In the genomic region with DNA sequence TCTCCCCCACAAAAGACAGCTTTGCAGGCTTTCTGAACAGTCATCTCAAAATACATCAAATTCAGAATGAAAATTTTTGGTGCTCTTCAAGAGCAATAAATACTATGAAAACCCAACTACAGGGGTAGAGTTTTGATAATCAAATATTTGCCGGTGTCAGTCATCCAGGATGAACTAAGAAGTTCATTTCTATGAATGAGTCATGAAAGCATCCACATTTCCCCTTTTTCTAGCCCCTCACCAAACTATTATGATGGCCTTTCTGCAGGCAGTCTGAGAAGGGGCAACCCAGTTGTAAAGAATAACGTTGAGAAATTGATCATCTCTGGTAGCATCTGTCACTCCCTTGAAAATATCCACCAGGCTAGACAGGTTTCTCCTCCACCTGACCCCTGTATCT, we compare ENCODE assay signal across 30 cellular contexts. TPM values are rescaled to one million over a fixed set of nuclear protein-coding genes. Genes with fewer than 3 reads are reported as not detected.
A peak's percentile ranks its signal among the peaks of the same experiment; 100 is the strongest.
DNase-seq lines count a peak whose midpoint lies in the region; ATAC-seq and TF ChIP-seq lines count a peak whose summit lies in the region.
"Had no signal": no experiment of that assay in that cellular context is flagged by ENCODE, and none has a peak within 500 bp of the region (broad histone marks: within the 10 kb centered on the region; RNA-seq: fewer than 3 reads in every experiment).

No MANE protein-coding gene starts in this region.

- H3K27me3 Mint-ChIP-seq in activated naive CD4-positive, alpha-beta T cell treated with anti-CD3 and anti-CD28 coated beads, Interleukin-2, amount 50 U/mL, for 24 hours = no peaks in the 10 kb centered on the region
- H3K27me3 Mint-ChIP-seq in effector memory CD8-positive, alpha-beta T cell = no peaks in the 10 kb centered on the region
- H3K27me3 Mint-ChIP-seq in stimulated activated naive B cell treated with anti-CD40 and anti-IgM and Interleukin-4, amounts not matched to agents 10 μg/mL and 1 μg/mL and 100 μg/mL, for 72 hours = no peaks in the 10 kb centered on the region
- H3K27me3 Mint-ChIP-seq: central memory CD8-positive, alpha-beta T cell had no signal

- H3K4me1 ChIP-seq in mammary epithelial cell (ENCODE audit: insufficient read depth, low read length) = peaks cover 17% of the 10 kb centered on the region
- H3K4me1 ChIP-seq: uterus had no signal

- H3K27ac Mint-ChIP-seq in activated naive CD4-positive, alpha-beta T cell treated with anti-CD3 and anti-CD28 coated beads, Interleukin-2, amount 50 U/mL, for 24 hours = peak overlapping the region; percentile 85
- H3K27ac Mint-ChIP-seq in effector memory CD8-positive, alpha-beta T cell = peak overlapping the region; percentile 49 to 62
- H3K27ac Mint-ChIP-seq in stimulated activated naive B cell treated with anti-CD40 and anti-IgM and Interleukin-4, amounts not matched to agents 10 μg/mL and 1 μg/mL and 100 μg/mL, for 72 hours = peak overlapping the region; percentile 62
- H3K27ac Mint-ChIP-seq: WTC11 had no signal

- H3K27ac ChIP-seq in mammary epithelial cell (ENCODE audit: insufficient read depth, low read depth, low read length) = no peak overlapping the region
- H3K27ac ChIP-seq: BLaER1, dorsolateral prefrontal cortex, skin epidermis, uterus had no signal

- ATAC-seq in effector memory CD8-positive, alpha-beta T cell (replicated peaks) = no peak
- peak; percentile 8 to 13 for ATAC-seq in stimulated activated naive B cell treated with anti-CD40 and anti-IgM and Interleukin-4, amounts not matched to agents 10 μg/mL and 1 μg/mL and 100 μg/mL, for 72 hours (replicated peaks)
- ATAC-seq: activated naive CD4-positive, alpha-beta T cell treated with anti-CD3 and anti-CD28 coated beads, Interleukin-2, amount 50 U/mL, for 72 hours; WTC11 had no signal

- CTCF ChIA-PET in mammary epithelial cell (lab: Charles Lee; ENCODE audit: low non-redundant PET) = no interaction called here

- H3K79me2 ChIP-seq in mammary epithelial cell (ENCODE audit: insufficient read depth, low read length) = peaks cover 25% of the 10 kb centered on the region

- no peak overlapping the region for H3K4me3 Mint-ChIP-seq in activated naive CD4-positive, alpha-beta T cell treated with anti-CD3 and anti-CD28 coated beads, Interleukin-2, amount 50 U/mL, for 24 hours
- no peak overlapping the region for H3K4me3 Mint-ChIP-seq in effector memory CD8-positive, alpha-beta T cell
- H3K4me3 Mint-ChIP-seq in stimulated activated naive B cell treated with anti-CD40 and anti-IgM and Interleukin-4, amounts not matched to agents 10 μg/mL and 1 μg/mL and 100 μg/mL, for 72 hours = no peak overlapping the region
- H3K4me3 Mint-ChIP-seq: central memory CD8-positive, alpha-beta T cell; WTC11 had no signal

- no peaks in the 10 kb centered on the region for H3K9me3 Mint-ChIP-seq in activated naive CD4-positive, alpha-beta T cell treated with anti-CD3 and anti-CD28 coated beads, Interleukin-2, amount 50 U/mL, for 24 hours
- H3K9me3 Mint-ChIP-seq in effector memory CD8-positive, alpha-beta T cell = no peaks in the 10 kb centered on the region
- no peaks in the 10 kb centered on the region for H3K9me3 Mint-ChIP-seq in stimulated activated naive B cell treated with anti-CD40 and anti-IgM and Interleukin-4, amounts not matched to agents 10 μg/mL and 1 μg/mL and 100 μg/mL, for 72 hours
- H3K9me3 Mint-ChIP-seq: activated naive CD4-positive, alpha-beta T cell treated with anti-CD3 and anti-CD28 coated beads, Interleukin-2, amount 50 U/mL, for 72 hours; central memory CD8-positive, alpha-beta T cell had no signal

- no peaks in the 10 kb centered on the region for H3K36me3 ChIP-seq in mammary epithelial cell (ENCODE audit: insufficient read depth, low read length)
- H3K36me3 ChIP-seq: uterus had no signal

- no peak for TF ChIP-seq CTCF in NB4 (IDR thresholded peaks at IDR 0.05; ENCODE audit: low read depth, low read length)
- TF ChIP-seq CTCF in mammary epithelial cell (conservative IDR thresholded peaks at IDR 0.05 in 1 of 2, IDR thresholded peaks at IDR 0.05 in 1 of 2; ENCODE audit: extremely low read depth in 1 of 2, insufficient read depth in 1 of 2, low read depth in 1 of 2, low read length in 2 of 2) = no peak

- WGBS in mammary epithelial cell (ENCODE audit: low coverage, missing lambda C conversion rate) = 55% methylated on average over 2 of the region's 2 CpGs

- intact Hi-C loops in mammary epithelial cell (cut with micrococcal nuclease) = no loop called here

- no peaks in the 10 kb centered on the region for H4K20me1 ChIP-seq in mammary epithelial cell (ENCODE audit: insufficient read depth, low read length)

- no peaks in the 10 kb centered on the region for H3K27me3 ChIP-seq in mammary epithelial cell (ENCODE audit: insufficient read depth, low read length)
- H3K27me3 ChIP-seq: BLaER1, dorsolateral prefrontal cortex, uterus had no signal

- no peak overlapping the region for H3K9ac ChIP-seq in mammary epithelial cell (ENCODE audit: insufficient read depth, low read length)
- H3K9ac ChIP-seq: BLaER1 had no signal

- dilution Hi-C loops in mammary epithelial cell (cut with HindIII; ENCODE audit: low sequenced_read_pairs) = no loop called here

- H3K4me2 ChIP-seq in mammary epithelial cell (ENCODE audit: insufficient read depth, low read depth, low read length) = no peak overlapping the region
- H3K4me2 ChIP-seq: BLaER1 had no signal

- no peaks in the 10 kb centered on the region for H3K36me3 Mint-ChIP-seq in activated naive CD4-positive, alpha-beta T cell treated with anti-CD3 and anti-CD28 coated beads, Interleukin-2, amount 50 U/mL, for 24 hours
- H3K36me3 Mint-ChIP-seq in effector memory CD8-positive, alpha-beta T cell (ENCODE audit: insufficient read depth) = peaks cover 3% of the 10 kb centered on the region
- peaks cover 0 to 10% of the 10 kb centered on the region in 2 donors for H3K36me3 Mint-ChIP-seq in stimulated activated naive B cell treated with anti-CD40 and anti-IgM and Interleukin-4, amounts not matched to agents 10 μg/mL and 1 μg/mL and 100 μg/mL, for 72 hours

- no peak for DNase-seq in activated naive CD4-positive, alpha-beta T cell treated with Interleukin-2 at 50 U/mL for 16 hours
- DNase-seq in NB4 (ENCODE audit: low read depth) (peak; percentile 36), 8988T (no peak), cerebellar nuclear complex (lab: John Stamatoyannopoulos, UW) (no peak), mammary epithelial cell (no peak)
- DNase-seq in effector memory CD8-positive, alpha-beta T cell = no peak
- DNase-seq in stimulated activated naive B cell treated with anti-CD40 and anti-IgM and Interleukin-4, amounts not matched to agents 10 μg/mL and 1 μg/mL and 100 μg/mL, for 72 hours = no peak
- DNase-seq: ACHN; activated CD4-positive, alpha-beta T cell treated with anti-CD3 and anti-CD28 coated beads, Interleukin-2, amount 50 U/mL, for 48 hours; activated T-cell treated with anti-CD3 and anti-CD28 coated beads for 4 hours; dorsolateral prefrontal cortex; EL; GOT3; kidney glomerular epithelial cell; NCI-H1105; NCI-H2029; NCI-H226; NCI-H774; T1000; uterus had no signal

- no peaks in the 10 kb centered on the region for H3K9me3 ChIP-seq in mammary epithelial cell (replicated peaks; ENCODE audit: insufficient read depth, low read length)
- H3K9me3 ChIP-seq: BLaER1, uterus had no signal

- H2AFZ ChIP-seq in mammary epithelial cell (ENCODE audit: low read depth, low read length) = no peak overlapping the region

- H3K4me1 Mint-ChIP-seq in activated naive CD4-positive, alpha-beta T cell treated with anti-CD3 and anti-CD28 coated beads, Interleukin-2, amount 50 U/mL, for 24 hours = peaks cover 34% of the 10 kb centered on the region
- peaks cover 15 to 23% of the 10 kb centered on the region in 2 donors for H3K4me1 Mint-ChIP-seq in effector memory CD8-positive, alpha-beta T cell (ENCODE audit: low read depth in 2 of 2)
- H3K4me1 Mint-ChIP-seq in stimulated activated naive B cell treated with anti-CD40 and anti-IgM and Interleukin-4, amounts not matched to agents 10 μg/mL and 1 μg/mL and 100 μg/mL, for 72 hours = peaks cover 23 to 43% of the 10 kb centered on the region in 2 donors

- H3K4me3 ChIP-seq in NB4 (ENCODE audit: low read depth, low read length) (no peak overlapping the region), mammary epithelial cell (replicated peaks in 1 of 3; ENCODE audit: insufficient read depth in 1 of 3, low read depth in 2 of 3, low read length in 3 of 3) (no peak overlapping the region)
- H3K4me3 ChIP-seq: BLaER1, dorsolateral prefrontal cortex, skin epidermis, uterus had no signal

- in situ Hi-C loops in mammary epithelial cell (cut with MboI; ENCODE audit: low sequenced_read_pairs in 2 of 2) = loop anchor here in 1 of 2 donors (25.0 kb wide), 1 partner anchor 258 kb away; the partner anchor contains the start of genes EMC7 and PGBD4

- no TSS peak for BruUV-seq in mammary epithelial cell (replicated peaks; lab: Mats Ljungman, UMichigan)

- TF ChIP-seq POLR2A in NB4 (IDR thresholded peaks at IDR 0.05; ENCODE audit: extremely low read depth, insufficient read length) = no peak

RNA-seq across cellular contexts. Expression of gene LPCAT4, which starts 3.1 kb away (rescaled TPM):
- total RNA-seq in mammary epithelial cell = 10 to 100 TPM in 1 of 2 donors, 1 to 10 TPM in 1; 9.5 to 74.6 TPM
- 72.7 TPM for polyA plus RNA-seq in mammary epithelial cell
- polyA minus RNA-seq in mammary epithelial cell = 59.2 TPM

RNA-seq across cellular contexts. Expression of gene NUTM1, which starts 27.0 kb away (rescaled TPM):
- total RNA-seq in mammary epithelial cell = not detected
- not detected for polyA plus RNA-seq in mammary epithelial cell
- not detected for polyA minus RNA-seq in mammary epithelial cell
- total RNA-seq: activated naive CD4-positive, alpha-beta T cell treated with anti-CD3 and anti-CD28 coated beads, Interleukin-2, amount 50 U/mL, for 72 hours; dorsolateral prefrontal cortex; endothelial cell of umbilical vein; glomerular endothelial cell; lung microvascular endothelial cell; temporal lobe; uterus had no signal
- polyA plus RNA-seq: endothelial cell of umbilical vein had no signal

RNA-seq across cellular contexts. Expression of gene NOP10, which starts 27.2 kb away (rescaled TPM):
- total RNA-seq in mammary epithelial cell = 100 to 1,000 TPM; 187 to 239 TPM
- polyA plus RNA-seq in mammary epithelial cell = 514 TPM
- polyA minus RNA-seq in mammary epithelial cell = 226 TPM

RNA-seq across cellular contexts. Expression of gene SLC12A6, which starts 32.5 kb away (rescaled TPM):
- 10 to 100 TPM; 15.2 to 17.6 TPM for total RNA-seq in mammary epithelial cell
- 7.8 TPM for polyA plus RNA-seq in mammary epithelial cell
- 23.0 TPM for polyA minus RNA-seq in mammary epithelial cell
